Comparison of ENCODE assay signal across 13 cellular contexts in genomic region chr11:76248210-76248609, GRCh38. TPM values are rescaled to one million over a fixed set of nuclear protein-coding genes. Genes with fewer than 3 reads are reported as not detected.
DNase-seq lines count a peak whose midpoint lies in the region; ATAC-seq and TF ChIP-seq lines count a peak whose summit lies in the region.
"Had no signal": no experiment of that assay in that cellular context is flagged by ENCODE, and none has a peak within 500 bp of the region (broad histone marks: within the 10 kb centered on the region; RNA-seq: fewer than 3 reads in every experiment).

No MANE protein-coding gene starts in this region.

- TF ChIP-seq CTCF in MM.1S (IDR thresholded peaks at IDR 0.05; ENCODE audit: low read length), result peak; percentile 26; the same call in 1 of the 2 replicates
- TF ChIP-seq CTCF in retinal pigment epithelial cell (conservative IDR thresholded peaks at IDR 0.05; ENCODE audit: low read depth, low read length), result peak; percentile 35

- H3K4me3 ChIP-seq in MM.1S (ENCODE audit: low read length) (no peak overlapping the region), retinal pigment epithelial cell (ENCODE audit: low read length) (no peak overlapping the region)
- H3K4me3 ChIP-seq: tibial nerve had no signal

- H3K9me2 ChIP-seq in MM.1S (replicated peaks; ENCODE audit: insufficient read depth, low read length), result no peaks in the 10 kb centered on the region

- no peaks in the 10 kb centered on the region for H4K20me1 ChIP-seq in MM.1S (ENCODE audit: insufficient read depth, low read length)

- no peaks in the 10 kb centered on the region for H3K79me2 ChIP-seq in MM.1S (ENCODE audit: low read length)

- H3K4me1 ChIP-seq in MM.1S (ENCODE audit: low read length), result no peaks in the 10 kb centered on the region

- peak; percentile 12 for DNase-seq in NCI-H82 (lab: John Stamatoyannopoulos, UW)
- DNase-seq in NCI-H82 treated with DMSO at 0.1 percent for 48 hours (lab: John Stamatoyannopoulos, UW; ENCODE audit: unreplicated experiment), result no peak
- DNase-seq in MM.1S, result no peak
- DNase-seq in dermis blood vessel endothelial cell, result peak; percentile 58
- no peak for DNase-seq in retinal pigment epithelial cell (ENCODE audit: low read depth)
- DNase-seq in HPDE6-E6E7 (ENCODE audit: extremely low spot score), result no peak
- DNase-seq in activated naive CD4-positive, alpha-beta T cell (lab: John Stamatoyannopoulos, UW), result no peak
- DNase-seq: activated T-cell treated with anti-CD3 and anti-CD28 coated beads, Interleukin-2, amount 50 U/mL, for 72 hours; NCI-H2107; stimulated activated CD4-positive, alpha-beta T cell treated with anti-CD3 and anti-CD28 coated beads, Interleukin-4, amount 100 ng/mL, for 24 hours; T-cell had no signal

- H2AFZ ChIP-seq in MM.1S (ENCODE audit: low read length), result no peak overlapping the region

- H3K27ac ChIP-seq in MM.1S (ENCODE audit: low read length), result no peak overlapping the region
- H3K27ac ChIP-seq: tibial nerve had no signal

- no peak overlapping the region for H3K4me2 ChIP-seq in MM.1S (ENCODE audit: low read depth, low read length)

- H3F3A ChIP-seq in MM.1S (ENCODE audit: insufficient read depth, low read length), result no peaks in the 10 kb centered on the region

- H3K36me3 ChIP-seq in MM.1S (replicated peaks; ENCODE audit: insufficient read depth, low read length), result no peaks in the 10 kb centered on the region
- H3K36me3 ChIP-seq: tibial nerve had no signal

- H3K9me3 ChIP-seq in MM.1S (replicated peaks; ENCODE audit: insufficient read depth, low read length), result no peaks in the 10 kb centered on the region

- peaks cover 19% of the 10 kb centered on the region; the same call in 1 of the 2 replicates for H3K27me3 ChIP-seq in MM.1S (replicated peaks; ENCODE audit: insufficient read depth, low read length)

- no peak for ATAC-seq in GM19463 (IDR thresholded peaks at IDR 0.05; ENCODE audit: unreplicated experiment)
- ATAC-seq: activated T-cell treated with anti-CD3 and anti-CD28 coated beads, Interleukin-2, amount 50 U/mL, for 72 hours; T-cell had no signal

- no peak overlapping the region for H3K9ac ChIP-seq in MM.1S (ENCODE audit: low read length)

RNA-seq across cellular contexts. Expression of gene WNT11, which starts 41.9 kb away (rescaled TPM):
- 0.09 TPM in 1 of 2 replicates, not detected in the other for total RNA-seq in dermis blood vessel endothelial cell

Comparison
In these comparisons a context has a peak if more than half of its experiments do, and no peak if none do; other contexts are left out.
1. DNase-seq: peak in NCI-H82 (single experiment) and dermis blood vessel endothelial cell (single experiment); none in NCI-H82 treated with DMSO at 0.1 percent for 48 hours (single experiment), MM.1S (single experiment), retinal pigment epithelial cell (single experiment), HPDE6-E6E7 (single experiment) and activated naive CD4-positive, alpha-beta T cell (0 of 4).